In genomic region chr22:40463017-40463631, GRCh38 we compare ENCODE assay signal across 10 cellular contexts.
A peak's percentile ranks its signal among the peaks of the same experiment; 100 is the strongest.
DNase-seq lines count a peak whose midpoint lies in the region; ATAC-seq, FAIRE-seq and TF ChIP-seq lines count a peak whose summit lies in the region.
"Had no signal": no experiment of that assay in that cellular context is flagged by ENCODE, and none has a peak within 500 bp of the region (broad histone marks: within the 10 kb centered on the region; RNA-seq: fewer than 3 reads in every experiment).

No MANE protein-coding gene starts in this region.

- H3K27me3 ChIP-seq in liver (ENCODE audit: control insufficient read depth in 4 of 4, insufficient read depth in 4 of 4, low read length in 3 of 4) (no peaks in the 10 kb centered on the region), HepG2 (ENCODE audit: control insufficient read depth in 1 of 2, insufficient read depth in 2 of 2, low read length in 2 of 2) (no peaks in the 10 kb centered on the region), endodermal cell (ENCODE audit: control insufficient read depth, insufficient read depth, low read length, poor library complexity, severe bottlenecking) (no peaks in the 10 kb centered on the region)

- no peaks in the 10 kb centered on the region for H4K20me1 ChIP-seq in HepG2 (ENCODE audit: insufficient read depth, low read length)

- TF ChIP-seq CTCF in liver (IDR thresholded peaks at IDR 0.05; ENCODE audit: low read depth, low read length, missing input control) (no peak), HepG2 (CRISPR knock-in tag; IDR thresholded peaks at IDR 0.05) (no peak), WTC11 (IDR thresholded peaks at IDR 0.05) (no peak), endodermal cell (conservative IDR thresholded peaks at IDR 0.05) (no peak)

- H3K36me3 ChIP-seq in liver (ENCODE audit: control insufficient read depth in 4 of 4, insufficient read depth in 3 of 4, low read depth in 1 of 4, low read length in 3 of 4) (no peaks in the 10 kb centered on the region), HepG2 (replicated peaks in 1 of 2; ENCODE audit: control insufficient read depth in 1 of 2, insufficient read depth in 2 of 2, low read length in 2 of 2) (peaks cover 2 to 12% of the 10 kb centered on the region in 2 experiments; a peak in 4 of 5 replicates), endodermal cell (ENCODE audit: control insufficient read depth, insufficient read depth, low read length) (peaks cover 12% of the 10 kb centered on the region)

- no peak for TF ChIP-seq EP300 in HepG2 (IDR thresholded peaks at IDR 0.05; ENCODE audit: low read depth in 2 of 2, low read length in 2 of 2)
- TF ChIP-seq EP300 in HepG2 (CRISPR knock-in tag; IDR thresholded peaks at IDR 0.05; ENCODE audit: borderline replicate concordance), result no peak

- no peaks in the 10 kb centered on the region for H3K27me3 Mint-ChIP-seq in WTC11 (ENCODE audit: low read depth)
- H3K27me3 Mint-ChIP-seq in endodermal cell (ENCODE audit: insufficient read depth), result no peaks in the 10 kb centered on the region

- H3K36me3 Mint-ChIP-seq in WTC11 (peaks cover 5% of the 10 kb centered on the region), endodermal cell (ENCODE audit: low read depth) (peaks cover 14% of the 10 kb centered on the region)

- no peaks in the 10 kb centered on the region for H3K4me1 Mint-ChIP-seq in WTC11
- H3K4me1 Mint-ChIP-seq in endodermal cell, result peaks cover 4% of the 10 kb centered on the region

- TF ChIP-seq RAD21 in liver (IDR thresholded peaks at IDR 0.05) (no peak), HepG2 (CRISPR knock-in tag; IDR thresholded peaks at IDR 0.05) (no peak)

- no peak overlapping the region for H2AFZ ChIP-seq in HepG2 (ENCODE audit: low read length)

- H3K9me3 Mint-ChIP-seq in WTC11, result no peaks in the 10 kb centered on the region
- H3K9me3 Mint-ChIP-seq in endodermal cell, result no peaks in the 10 kb centered on the region

- ATAC-seq in HepG2, result no peak
- no peak for ATAC-seq in WTC11

- H3K4me3 ChIP-seq in liver (ENCODE audit: low read depth in 1 of 3, low read length in 3 of 3) (peak overlapping the region in 2 of 3 donors; percentile 19 to 38), HepG2 (replicated peaks in 1 of 3; ENCODE audit: insufficient read depth in 1 of 3, low read depth in 2 of 3, low read length in 3 of 3) (no peak overlapping the region), endodermal cell (ENCODE audit: low read length) (no peak overlapping the region)
- H3K4me3 ChIP-seq: SK-N-MC had no signal

- no TSS peak for BruUV-seq in HepG2 (replicated peaks; lab: Mats Ljungman, UMichigan)

- H3K9me3 ChIP-seq in liver (ENCODE audit: control insufficient read depth in 4 of 4, low read length in 3 of 4), result no peaks in the 10 kb centered on the region
- no peaks in the 10 kb centered on the region for H3K9me3 ChIP-seq in HepG2 (ENCODE audit: low read length)
- no peaks in the 10 kb centered on the region for H3K9me3 ChIP-seq in endodermal cell (ENCODE audit: control insufficient read depth, low read length)

- CTCF ChIA-PET in HepG2 (lab: Yijun Ruan, JAX; ENCODE audit: low intra/inter-chr PET ratio, low total read pairs), result no interaction called here
- CTCF ChIA-PET in WTC11 (lab: Charles Lee), result interaction anchor here (0.5 kb wide), 1 partner anchor 14 kb away, joined by 3 read pairs; no protein-coding TSS in a partner anchor

- H3K4me1 ChIP-seq in liver (ENCODE audit: control insufficient read depth in 4 of 4, insufficient read depth in 4 of 4, low read length in 3 of 4) (no peaks in the 10 kb centered on the region), HepG2 (ENCODE audit: insufficient read depth, low read length) (no peaks in the 10 kb centered on the region; the same call in 1 of the 2 replicates), endodermal cell (ENCODE audit: control insufficient read depth, insufficient read depth, low read length) (peaks cover 3% of the 10 kb centered on the region)

- H3K9ac ChIP-seq in liver (ENCODE audit: low read depth in 1 of 2, low read length in 2 of 2) (no peak overlapping the region), HepG2 (ENCODE audit: insufficient read depth, low read depth, low read length) (no peak overlapping the region), endodermal cell (ENCODE audit: extremely low read depth, low read length, poor library complexity, severe bottlenecking) (no peak overlapping the region)

- DNase-seq in HepG2 (ENCODE audit: low spot score), result no peak
- DNase-seq in WTC11 (ENCODE audit: low spot score), result no peak
- DNase-seq in endodermal cell, result no peak
- DNase-seq in stimulated activated CD8-positive, alpha-beta memory T cell treated with anti-CD3 and anti-CD28 coated beads, Interleukin-2, amount 100 ng/mL, for 48 hours (ENCODE audit: low read depth in 2 of 2), result peak; percentile 11 to 27
- DNase-seq in A172 (ENCODE audit: low spot score), result no peak
- DNase-seq in NCI-H1105 treated with DMSO at 0.1 percent for 48 hours (lab: John Stamatoyannopoulos, UW), result no peak
- DNase-seq in COLO829 (ENCODE audit: low spot score), result no peak

- H3K4me3 Mint-ChIP-seq in WTC11 (no peak overlapping the region), endodermal cell (no peak overlapping the region)

- H3K27ac ChIP-seq in liver (ENCODE audit: low read depth in 1 of 2, low read length in 2 of 2) (peak overlapping the region; percentile 27 to 42), HepG2 (ENCODE audit: extremely low read length, insufficient read depth, low read length) (no peak overlapping the region), endodermal cell (ENCODE audit: low read depth, low read length) (peak overlapping the region; percentile 1)
- H3K27ac ChIP-seq: SK-N-MC had no signal

- FAIRE-seq in HepG2 (lab: Jason Lieb, UNC), result no peak
- FAIRE-seq: keratinocyte had no signal

- no peak overlapping the region for H3K4me2 ChIP-seq in HepG2 (ENCODE audit: low read depth, low read length)

- no peaks in the 10 kb centered on the region for H3K79me2 ChIP-seq in HepG2 (ENCODE audit: insufficient read depth, low read length)

- peak overlapping the region; percentile 44 for H3K27ac Mint-ChIP-seq in WTC11
- H3K27ac Mint-ChIP-seq in endodermal cell, result no peak overlapping the region

- POLR2A ChIA-PET in HepG2 (lab: Yijun Ruan, JAX) (no interaction called here), WTC11 (lab: Charles Lee) (no interaction called here)

- in situ Hi-C loops in HepG2 (cut with HindIII; ENCODE audit: extremely low pct_ligation_motif_present, low pct_unique_long_range_greater_than_20kb), result no loop called here

- WGBS in liver, result 78% methylated on average over 13 of the region's 13 CpGs
- 96% methylated on average over 13 of the region's 13 CpGs for WGBS in HepG2 (ENCODE audit: low lambda C conversion rate)
- WGBS in endodermal cell (ENCODE audit: insufficient coverage in 1 of 2, insufficient read length in 1 of 2), 2 experiments, result 91 to 92% methylated on average over 8 to 13 of the region's 13 CpGs

- intact Hi-C loops in HepG2 (cut with micrococcal nuclease; ENCODE audit: unreplicated experiment), result no loop called here

- TF ChIP-seq POLR2A in HepG2 (IDR thresholded peaks at IDR 0.05; ENCODE audit: insufficient read depth in 1 of 2, low read depth in 2 of 2, low read length in 2 of 2), result no peak

TF ChIP-seq in liver, 16 proteins besides CTCF, POLR2A, EP300 and RAD21 (continues in another document):
- TF ChIP-seq HNF4G (IDR thresholded peaks at IDR 0.05), result no peak
- TF ChIP-seq NR2F2 (IDR thresholded peaks at IDR 0.05), result no peak
- TF ChIP-seq JUND (IDR thresholded peaks at IDR 0.05), result no peak
- TF ChIP-seq SP1 (IDR thresholded peaks at IDR 0.05), result no peak
- no peak for TF ChIP-seq ATF3 (IDR thresholded peaks at IDR 0.05)
- TF ChIP-seq TAF1 (conservative IDR thresholded peaks at IDR 0.05), result no peak
- no peak for TF ChIP-seq FOXA1 (IDR thresholded peaks at IDR 0.05)
- TF ChIP-seq GABPA (IDR thresholded peaks at IDR 0.05 in 1 of 2, conservative IDR thresholded peaks at IDR 0.05 in 1 of 2), result no peak
- no peak for TF ChIP-seq FOXA2 (IDR thresholded peaks at IDR 0.05)
- no peak for TF ChIP-seq EGR1 (IDR thresholded peaks at IDR 0.05; ENCODE audit: low read depth in 2 of 2)

TF ChIP-seq in HepG2, 621 proteins besides CTCF, POLR2A, EP300 and RAD21 (continues in another document):
- TF ChIP-seq ZNF775 (CRISPR knock-in tag; IDR thresholded peaks at IDR 0.05; ENCODE audit: borderline replicate concordance), result no peak
- no peak for TF ChIP-seq NR0B2 (CRISPR knock-in tag; IDR thresholded peaks at IDR 0.05)
- TF ChIP-seq GTF2F1 (IDR thresholded peaks at IDR 0.05; ENCODE audit: low read length), result no peak

TF ChIP-seq in WTC11, 78 proteins besides CTCF, POLR2A, EP300 and RAD21 (continues in another document):
- no peak for TF ChIP-seq ATF1 (CRISPR knock-in tag; IDR thresholded peaks at IDR 0.05)
- no peak for TF ChIP-seq FOXP4 (CRISPR knock-in tag; IDR thresholded peaks at IDR 0.05)
- no peak for TF ChIP-seq CREM (CRISPR knock-in tag; IDR thresholded peaks at IDR 0.05)
- no peak for TF ChIP-seq EMX1 (CRISPR knock-in tag; IDR thresholded peaks at IDR 0.05)
- no peak for TF ChIP-seq JUN (CRISPR knock-in tag; IDR thresholded peaks at IDR 0.05)
- no peak for TF ChIP-seq CBFB (CRISPR knock-in tag; IDR thresholded peaks at IDR 0.05; ENCODE audit: low read depth)
- no peak for TF ChIP-seq NR1H2 (CRISPR knock-in tag; IDR thresholded peaks at IDR 0.05)
- TF ChIP-seq ERG (CRISPR knock-in tag; IDR thresholded peaks at IDR 0.05), result no peak

Comparison
In these comparisons a context has a peak if more than half of its experiments do, and no peak if none do; other contexts are left out.
1. H3K4me3 ChIP-seq: peak in liver (2 of 3); none in HepG2 (0 of 3) and endodermal cell (single experiment).
2. DNase-seq: peak in stimulated activated CD8-positive, alpha-beta memory T cell treated with anti-CD3 and anti-CD28 coated beads, Interleukin-2, amount 100 ng/mL, for 48 hours (2 of 2); none in HepG2 (single experiment), WTC11 (single experiment), endodermal cell (single experiment), A172 (single experiment), NCI-H1105 treated with DMSO at 0.1 percent for 48 hours (single experiment) and COLO829 (single experiment).